1 cellular context compared by ENCODE assay signal in genomic region chr6:41505084-41506049, GRCh38.
TF ChIP-seq lines count a peak whose summit lies in the region.

No MANE protein-coding gene starts in this region.

TF ChIP-seq in K562, 482 proteins besides CTCF, POLR2A, EP300 and RAD21 (continued from another document):
- TF ChIP-seq ZBTB49 (CRISPR knock-in tag; IDR thresholded peaks at IDR 0.05; ENCODE audit: borderline replicate concordance) (no peak), SMAD4 (CRISPR knock-in tag; conservative IDR thresholded peaks at IDR 0.05) (peak; percentile 26; the same call in 1 of the 2 replicates)
